20 cellular contexts compared by ENCODE assay signal in the genomic region with DNA sequence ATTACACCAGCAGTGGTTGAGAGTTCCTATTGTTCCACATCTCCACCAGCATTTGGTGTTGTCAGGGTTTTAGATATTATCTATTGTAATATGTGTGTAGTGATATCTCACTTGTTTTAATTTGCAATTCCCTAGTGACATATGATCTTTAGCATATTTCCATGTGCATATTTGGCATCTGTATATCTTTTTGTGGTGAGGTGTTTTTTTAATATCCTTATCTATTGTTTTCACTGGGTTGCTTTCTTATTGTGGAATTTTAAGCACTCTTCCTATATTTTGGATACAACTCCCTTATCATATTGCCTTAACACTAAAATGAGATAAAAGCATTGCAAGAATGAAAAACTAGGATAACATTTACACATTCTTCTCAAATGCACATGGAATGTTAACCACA.
"Had no signal": no experiment of that assay in that cellular context is flagged by ENCODE, and none has a peak within 500 bp of the region (broad histone marks: within the 10 kb centered on the region; RNA-seq: fewer than 3 reads in every experiment).

No MANE protein-coding gene starts in this region.

- H3K27ac ChIP-seq: RWPE1 had no signal

- DNase-seq: KBM-7, MV-4-11, NCI-H1048, NCI-H1105, NCI-H1417, NCI-H1436 treated with DMSO at 0.1 percent for 48 hours, NCI-H1694, NCI-H187 treated with DMSO at 0.1 percent for 48 hours, NCI-H2081, NCI-H2107, NCI-H345, NCI-H446 treated with DMSO at 0.1 percent for 48 hours, NCI-H524, NCI-H526 treated with DMSO at 0.1 percent for 48 hours, NCI-H774, PC-3, SHP77, SK-N-SH, SW 1271 had no signal

- H3K9me3 ChIP-seq: SK-N-SH had no signal

- H3K4me2 ChIP-seq: SK-N-SH had no signal

- H3K9ac ChIP-seq: SK-N-SH had no signal
